ENCODE assay signal across 1 cellular context in the genomic region with DNA sequence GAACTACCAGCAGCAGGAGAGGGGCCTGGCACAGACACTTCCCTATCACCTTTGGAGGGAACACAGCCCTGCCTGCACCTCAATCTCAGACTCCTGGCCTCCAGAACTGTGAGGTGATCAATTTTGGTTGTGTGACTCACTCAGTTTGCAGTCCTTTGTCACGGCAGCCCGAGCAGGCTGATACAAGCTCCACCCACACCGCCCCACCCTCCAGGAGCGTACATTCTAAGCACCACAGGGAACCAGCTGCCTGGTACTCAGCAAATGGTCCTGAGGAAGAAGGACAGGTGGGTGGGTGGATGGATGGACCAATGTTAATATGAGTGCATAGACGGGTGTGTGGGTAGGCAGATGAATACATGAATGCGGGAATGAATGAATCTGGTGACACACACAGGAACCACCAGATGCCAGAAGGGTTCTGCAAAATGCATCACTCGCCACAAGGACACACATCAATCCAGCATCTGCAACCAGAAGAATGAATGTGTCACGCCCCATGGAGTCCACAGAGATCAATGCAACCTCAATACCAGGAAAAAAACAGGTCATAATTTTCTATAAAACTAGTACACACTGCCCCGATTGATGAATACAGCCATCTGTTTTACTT.
TF ChIP-seq lines count a peak whose summit lies in the region.

No MANE protein-coding gene starts in this region.

TF ChIP-seq in GM23338, 12 proteins besides CTCF, POLR2A, EP300 and RAD21 (continued from another document):
- TF ChIP-seq, protein P1, sequence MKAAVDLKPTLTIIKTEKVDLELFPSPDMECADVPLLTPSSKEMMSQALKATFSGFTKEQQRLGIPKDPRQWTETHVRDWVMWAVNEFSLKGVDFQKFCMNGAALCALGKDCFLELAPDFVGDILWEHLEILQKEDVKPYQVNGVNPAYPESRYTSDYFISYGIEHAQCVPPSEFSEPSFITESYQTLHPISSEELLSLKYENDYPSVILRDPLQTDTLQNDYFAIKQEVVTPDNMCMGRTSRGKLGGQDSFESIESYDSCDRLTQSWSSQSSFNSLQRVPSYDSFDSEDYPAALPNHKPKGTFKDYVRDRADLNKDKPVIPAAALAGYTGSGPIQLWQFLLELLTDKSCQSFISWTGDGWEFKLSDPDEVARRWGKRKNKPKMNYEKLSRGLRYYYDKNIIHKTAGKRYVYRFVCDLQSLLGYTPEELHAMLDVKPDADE (IDR thresholded peaks at IDR 0.05) = no peak
- no peak for TF ChIP-seq EZH2phosphoT487 (IDR thresholded peaks at IDR 0.05; ENCODE audit: unreplicated experiment)
- no peak for TF ChIP-seq JUNB (IDR thresholded peaks at IDR 0.05; ENCODE audit: unreplicated experiment)
- no peak for TF ChIP-seq CREB1 (CRISPR knock-in tag; IDR thresholded peaks at IDR 0.05; ENCODE audit: low read depth)
- TF ChIP-seq, protein P2, sequence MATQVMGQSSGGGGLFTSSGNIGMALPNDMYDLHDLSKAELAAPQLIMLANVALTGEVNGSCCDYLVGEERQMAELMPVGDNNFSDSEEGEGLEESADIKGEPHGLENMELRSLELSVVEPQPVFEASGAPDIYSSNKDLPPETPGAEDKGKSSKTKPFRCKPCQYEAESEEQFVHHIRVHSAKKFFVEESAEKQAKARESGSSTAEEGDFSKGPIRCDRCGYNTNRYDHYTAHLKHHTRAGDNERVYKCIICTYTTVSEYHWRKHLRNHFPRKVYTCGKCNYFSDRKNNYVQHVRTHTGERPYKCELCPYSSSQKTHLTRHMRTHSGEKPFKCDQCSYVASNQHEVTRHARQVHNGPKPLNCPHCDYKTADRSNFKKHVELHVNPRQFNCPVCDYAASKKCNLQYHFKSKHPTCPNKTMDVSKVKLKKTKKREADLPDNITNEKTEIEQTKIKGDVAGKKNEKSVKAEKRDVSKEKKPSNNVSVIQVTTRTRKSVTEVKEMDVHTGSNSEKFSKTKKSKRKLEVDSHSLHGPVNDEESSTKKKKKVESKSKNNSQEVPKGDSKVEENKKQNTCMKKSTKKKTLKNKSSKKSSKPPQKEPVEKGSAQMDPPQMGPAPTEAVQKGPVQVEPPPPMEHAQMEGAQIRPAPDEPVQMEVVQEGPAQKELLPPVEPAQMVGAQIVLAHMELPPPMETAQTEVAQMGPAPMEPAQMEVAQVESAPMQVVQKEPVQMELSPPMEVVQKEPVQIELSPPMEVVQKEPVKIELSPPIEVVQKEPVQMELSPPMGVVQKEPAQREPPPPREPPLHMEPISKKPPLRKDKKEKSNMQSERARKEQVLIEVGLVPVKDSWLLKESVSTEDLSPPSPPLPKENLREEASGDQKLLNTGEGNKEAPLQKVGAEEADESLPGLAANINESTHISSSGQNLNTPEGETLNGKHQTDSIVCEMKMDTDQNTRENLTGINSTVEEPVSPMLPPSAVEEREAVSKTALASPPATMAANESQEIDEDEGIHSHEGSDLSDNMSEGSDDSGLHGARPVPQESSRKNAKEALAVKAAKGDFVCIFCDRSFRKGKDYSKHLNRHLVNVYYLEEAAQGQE (IDR thresholded peaks at IDR 0.05; ENCODE audit: unreplicated experiment) = no peak
- no peak for TF ChIP-seq STAT1 (IDR thresholded peaks at IDR 0.05; ENCODE audit: unreplicated experiment)
- no peak for TF ChIP-seq EZH2 (IDR thresholded peaks at IDR 0.05; ENCODE audit: low read depth, unreplicated experiment)
- no peak for TF ChIP-seq NANOG (IDR thresholded peaks at IDR 0.05; ENCODE audit: borderline replicate concordance)
- TF ChIP-seq ZNF331 (CRISPR knock-in tag; IDR thresholded peaks at IDR 0.05; ENCODE audit: low read depth) = no peak
- no peak for TF ChIP-seq POLR2AphosphoS5 (IDR thresholded peaks at IDR 0.05; ENCODE audit: low read depth)
